ENCODE assay signal across 25 cellular contexts in genomic region chr3:128858167-128858566, GRCh38.
"Had no signal": no experiment of that assay in that cellular context is flagged by ENCODE, and none has a peak within 500 bp of the region (broad histone marks: within the 10 kb centered on the region; RNA-seq: fewer than 3 reads in every experiment).

No MANE protein-coding gene starts in this region.

- ATAC-seq: activated CD4-positive, alpha-beta T cell treated with anti-CD3 and anti-CD28 coated beads for 36 hours; activated CD8-positive, alpha-beta T cell treated with anti-CD3 and anti-CD28 coated beads, Interleukin-2, amount 10 ng/mL, durations not matched to agents 7 days and 5 days; activated naive CD4-positive, alpha-beta T cell treated with anti-CD3 and anti-CD28 coated beads, Interleukin-2, amount 50 U/mL, for 72 hours had no signal

- H3K4me1 ChIP-seq: SJSA1 had no signal

- H3K27me3 ChIP-seq: brain microvascular endothelial cell, MG63, SJSA1 had no signal

- H3K4me3 ChIP-seq: MG63, PC-9, SJSA1 had no signal

- H3K27ac ChIP-seq: brain microvascular endothelial cell, PC-9, SJSA1 had no signal

- DNase-seq: activated CD4-positive, alpha-beta T cell treated with anti-CD3 and anti-CD28 coated beads for 36 hours; activated CD4-positive, alpha-beta T cell treated with anti-CD3 and anti-CD28 coated beads, Interleukin-2, amount 10 ng/mL, durations not matched to agents 7 days and 5 days; activated CD4-positive, alpha-beta T cell treated with anti-CD3 and anti-CD28 coated beads, Interleukin-2, amount 50 U/mL, for 48 hours; activated CD8-positive, alpha-beta T cell treated with anti-CD3 and anti-CD28 coated beads, Interleukin-2, amount 10 ng/mL, durations not matched to agents 7 days and 5 days; activated gamma-delta T cell; activated naive CD4-positive, alpha-beta T cell treated with anti-CD3 and anti-CD28 coated beads for 36 hours; activated T-cell treated with anti-CD3 and anti-CD28 coated beads, Interleukin-2, amount 50 U/mL, for 24 hours; aorta; brain microvascular endothelial cell; central memory CD4-positive, alpha-beta T cell; Karpas-422; MG63; NCI-H1048; NCI-H1436 treated with DMSO at 0.1 percent for 48 hours; NCI-H1694 treated with DMSO at 0.1 percent for 48 hours; NCI-H2029 treated with DMSO at 0.1 percent for 48 hours; NCI-H2107; NCI-H2171; NCI-H510A; NCI-H748 treated with DMSO at 0.1 percent for 48 hours; Right ventricle myocardium superior; SK-N-SH had no signal

- H3K36me3 ChIP-seq: brain microvascular endothelial cell, MG63, SJSA1 had no signal
